Comparison of ENCODE assay signal across 36 cellular contexts in the genomic region with DNA sequence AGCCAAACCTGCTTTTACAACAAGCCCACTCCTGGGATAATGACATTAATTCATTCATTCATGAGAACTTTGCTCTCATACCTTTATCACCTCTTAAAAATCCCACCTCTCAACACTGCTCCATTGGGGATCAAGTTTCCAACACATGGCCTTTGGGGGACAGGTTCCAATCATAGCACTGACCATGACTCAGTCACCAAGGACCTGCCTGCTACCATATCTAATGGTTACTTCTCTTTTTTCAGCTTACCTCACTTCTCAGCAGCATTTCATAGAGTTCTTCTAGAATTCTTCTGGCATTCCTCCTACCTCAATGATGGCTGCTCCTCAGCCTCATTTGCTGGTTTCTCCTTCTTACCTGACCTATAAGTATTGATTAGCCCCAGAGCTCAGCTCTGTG.
"Had no signal": no experiment of that assay in that cellular context is flagged by ENCODE, and none has a peak within 500 bp of the region (broad histone marks: within the 10 kb centered on the region; RNA-seq: fewer than 3 reads in every experiment).

No MANE protein-coding gene starts in this region.

- H3K4me3 ChIP-seq: ascending aorta, cardiac muscle cell had no signal

- DNase-seq: activated B cell treated with CpG ODN at 0.5 μM for 24 hours; activated CD4-positive, alpha-beta memory T cell treated with anti-CD3 and anti-CD28 coated beads for 36 hours; activated CD4-positive, alpha-beta T cell treated with anti-CD3 and anti-CD28 coated beads for 4 hours; activated CD4-positive, alpha-beta T cell treated with anti-CD3 and anti-CD28 coated beads, Interleukin-2, amount 10 ng/mL, durations not matched to agents 24 days and 14 days; activated CD4-positive, alpha-beta T cell treated with anti-CD3 and anti-CD28 coated beads, Interleukin-2, amount 50 U/mL, for 1 hour; activated CD4-positive, alpha-beta T cell treated with anti-CD3 and anti-CD28 coated beads, Interleukin-2, amount 50 U/mL, for 4 hours; activated CD4-positive, CD25-positive, alpha-beta regulatory T cell treated with anti-CD3 and anti-CD28 coated beads, Interleukin-2, amount 50 U/mL, for 72 hours; activated CD8-positive, alpha-beta memory T cell treated with anti-CD3 and anti-CD28 coated beads, Interleukin-2, amount 10 ng/mL, durations not matched to agents 7 days and 5 days; activated CD8-positive, alpha-beta T cell treated with anti-CD3 and anti-CD28 coated beads for 36 hours; activated effector memory CD4-positive, alpha-beta T cell treated with anti-CD3 and anti-CD28 coated beads, Interleukin-2, amount 50 U/mL, for 16 hours; activated gamma-delta T cell treated with Interleukin-2 at 50 U/mL for 16 hours; activated naive CD4-positive, alpha-beta T cell; activated naive CD4-positive, alpha-beta T cell treated with anti-CD3 and anti-CD28 coated beads for 36 hours; activated naive CD4-positive, alpha-beta T cell treated with anti-CD3 and anti-CD28 coated beads, Interleukin-2, amount 50 U/mL, for 16 hours; activated naive CD8-positive, alpha-beta T cell treated with anti-CD3 and anti-CD28 coated beads, Interleukin-2, amount 10 ng/mL, durations not matched to agents 7 days and 5 days; activated naive CD8-positive, alpha-beta T cell treated with anti-CD3 and anti-CD28 coated beads, Interleukin-2, amount 50 U/mL, for 24 hours; activated T-cell treated with anti-CD3 and anti-CD28 coated beads for 4 hours; activated T-cell treated with anti-CD3 and anti-CD28 coated beads, Interleukin-2, amount 50 U/mL, for 1 hour; activated T-cell treated with anti-CD3 and anti-CD28 coated beads, Interleukin-2, amount 50 U/mL, for 4 hours; activated T-cell treated with anti-CD3 and anti-CD28 coated beads, Interleukin-2, amount 50 U/mL, for 72 hours; amygdala; anterior cingulate cortex; caudate nucleus; T-helper 1 cell; T-helper 2 cell; T-helper 9 cell had no signal

- H3K4me1 Mint-ChIP-seq: activated B cell treated with CpG ODN at 0.5 μM for 24 hours; activated CD8-positive, alpha-beta memory T cell treated with anti-CD3 and anti-CD28 coated beads, Interleukin-2, amount 10 ng/mL, durations not matched to agents 7 days and 5 days; activated naive CD8-positive, alpha-beta T cell treated with anti-CD3 and anti-CD28 coated beads, Interleukin-2, amount 10 ng/mL, durations not matched to agents 7 days and 5 days; activated T-helper 17 cell treated with anti-CD3 and anti-CD28 coated beads, Interleukin-2, amount 50 U/mL, for 72 hours; central memory CD8-positive, alpha-beta T cell had no signal

- H3K9me3 ChIP-seq: ascending aorta had no signal

- H3K36me3 Mint-ChIP-seq: activated CD8-positive, alpha-beta memory T cell treated with anti-CD3 and anti-CD28 coated beads, Interleukin-2, amount 10 ng/mL, durations not matched to agents 7 days and 5 days; activated naive CD8-positive, alpha-beta T cell treated with anti-CD3 and anti-CD28 coated beads, Interleukin-2, amount 10 ng/mL, durations not matched to agents 7 days and 5 days; brain had no signal

- H3K4me3 Mint-ChIP-seq: activated B cell treated with CpG ODN at 0.5 μM for 24 hours; activated CD4-positive, alpha-beta memory T cell treated with anti-CD3 and anti-CD28 coated beads for 36 hours; activated CD4-positive, alpha-beta T cell treated with anti-CD3 and anti-CD28 coated beads, Interleukin-2, amount 10 ng/mL, durations not matched to agents 24 days and 14 days; activated CD8-positive, alpha-beta memory T cell treated with anti-CD3 and anti-CD28 coated beads, Interleukin-2, amount 10 ng/mL, durations not matched to agents 7 days and 5 days; activated CD8-positive, alpha-beta T cell treated with anti-CD3 and anti-CD28 coated beads for 36 hours; activated naive CD4-positive, alpha-beta T cell treated with anti-CD3 and anti-CD28 coated beads for 36 hours; activated naive CD8-positive, alpha-beta T cell; activated naive CD8-positive, alpha-beta T cell treated with anti-CD3 and anti-CD28 coated beads, Interleukin-2, amount 10 ng/mL, durations not matched to agents 7 days and 5 days; activated naive CD8-positive, alpha-beta T cell treated with anti-CD3 and anti-CD28 coated beads, Interleukin-2, amount 50 U/mL, for 24 hours; activated T-cell treated with anti-CD3 and anti-CD28 coated beads, Interleukin-2, amount 50 U/mL, for 4 hours; activated T-cell treated with anti-CD3 and anti-CD28 coated beads, Interleukin-2, amount 50 U/mL, for 72 hours; activated T-helper 1 cell treated with anti-CD3 and anti-CD28 coated beads, Interleukin-12 subunit alpha, Interleukin-12 subunit beta, Interleukin-2, Interleukin-4 antibody, amounts not matched to agents 30 ng/mL and 10 ng/mL and 1 ng/mL, durations not matched to agents 14 hours and 24 hours and 36 hours; activated T-helper 17 cell treated with anti-CD3 and anti-CD28 coated beads, Interleukin-2, amount 50 U/mL, for 72 hours; brain; central memory CD8-positive, alpha-beta T cell; T-helper 1 cell treated with Interleukin-12 subunit alpha and Interleukin-12 subunit beta and Interleukin-4 antibody, amounts not matched to agents 30 μg/mL and 1 μg/mL, for 36 hours; T-helper 2 cell treated with Interferon-gamma antibody and Interleukin-4, amounts not matched to agents 5 μg/mL and 100 μg/mL, for 36 hours had no signal

- ATAC-seq: activated CD8-positive, alpha-beta memory T cell treated with anti-CD3 and anti-CD28 coated beads, Interleukin-2, amount 10 ng/mL, durations not matched to agents 7 days and 5 days; activated CD8-positive, alpha-beta T cell treated with anti-CD3 and anti-CD28 coated beads for 36 hours; activated naive CD8-positive, alpha-beta T cell treated with anti-CD3 and anti-CD28 coated beads, Interleukin-2, amount 50 U/mL, for 24 hours; activated T-cell treated with anti-CD3 and anti-CD28 coated beads, Interleukin-2, amount 50 U/mL, for 4 hours; activated T-cell treated with anti-CD3 and anti-CD28 coated beads, Interleukin-2, amount 50 U/mL, for 72 hours; activated T-helper 17 cell treated with anti-CD3 and anti-CD28 coated beads, Interleukin-2, amount 50 U/mL, for 72 hours had no signal

- H3K27ac ChIP-seq: ascending aorta, cardiac muscle cell, VCaP had no signal

- H3K27ac Mint-ChIP-seq: activated B cell treated with CpG ODN at 0.5 μM for 24 hours; activated CD4-positive, alpha-beta memory T cell treated with anti-CD3 and anti-CD28 coated beads for 36 hours; activated CD4-positive, alpha-beta T cell treated with anti-CD3 and anti-CD28 coated beads, Interleukin-2, amount 10 ng/mL, durations not matched to agents 24 days and 14 days; activated CD8-positive, alpha-beta memory T cell treated with anti-CD3 and anti-CD28 coated beads, Interleukin-2, amount 10 ng/mL, durations not matched to agents 7 days and 5 days; activated CD8-positive, alpha-beta T cell treated with anti-CD3 and anti-CD28 coated beads for 36 hours; activated naive CD4-positive, alpha-beta T cell treated with anti-CD3 and anti-CD28 coated beads for 36 hours; activated naive CD8-positive, alpha-beta T cell; activated naive CD8-positive, alpha-beta T cell treated with anti-CD3 and anti-CD28 coated beads, Interleukin-2, amount 10 ng/mL, durations not matched to agents 7 days and 5 days; activated naive CD8-positive, alpha-beta T cell treated with anti-CD3 and anti-CD28 coated beads, Interleukin-2, amount 50 U/mL, for 24 hours; activated T-cell treated with anti-CD3 and anti-CD28 coated beads, Interleukin-2, amount 50 U/mL, for 72 hours; activated T-helper 1 cell treated with anti-CD3 and anti-CD28 coated beads, Interleukin-12 subunit alpha, Interleukin-12 subunit beta, Interleukin-2, Interleukin-4 antibody, amounts not matched to agents 30 ng/mL and 10 ng/mL and 1 ng/mL, durations not matched to agents 14 hours and 24 hours and 36 hours; activated T-helper 17 cell treated with anti-CD3 and anti-CD28 coated beads, Interleukin-2, amount 50 U/mL, for 72 hours; brain; T-helper 1 cell treated with Interleukin-12 subunit alpha and Interleukin-12 subunit beta and Interleukin-4 antibody, amounts not matched to agents 30 μg/mL and 1 μg/mL, for 36 hours; T-helper 2 cell treated with Interferon-gamma antibody and Interleukin-4, amounts not matched to agents 5 μg/mL and 100 μg/mL, for 36 hours had no signal

- H3K27me3 ChIP-seq: ascending aorta, cardiac muscle cell had no signal

- H3K9me3 Mint-ChIP-seq: activated B cell treated with CpG ODN at 0.5 μM for 24 hours; activated CD4-positive, alpha-beta memory T cell treated with anti-CD3 and anti-CD28 coated beads for 36 hours; activated CD4-positive, alpha-beta T cell treated with anti-CD3 and anti-CD28 coated beads, Interleukin-2, amount 10 ng/mL, durations not matched to agents 24 days and 14 days; activated CD8-positive, alpha-beta T cell treated with anti-CD3 and anti-CD28 coated beads for 36 hours; activated naive CD4-positive, alpha-beta T cell treated with anti-CD3 and anti-CD28 coated beads for 36 hours; activated naive CD8-positive, alpha-beta T cell treated with anti-CD3 and anti-CD28 coated beads, Interleukin-2, amount 10 ng/mL, durations not matched to agents 7 days and 5 days; activated naive CD8-positive, alpha-beta T cell treated with anti-CD3 and anti-CD28 coated beads, Interleukin-2, amount 50 U/mL, for 24 hours; activated T-cell treated with anti-CD3 and anti-CD28 coated beads, Interleukin-2, amount 50 U/mL, for 4 hours; activated T-cell treated with anti-CD3 and anti-CD28 coated beads, Interleukin-2, amount 50 U/mL, for 72 hours; activated T-helper 1 cell treated with anti-CD3 and anti-CD28 coated beads, Interleukin-12 subunit alpha, Interleukin-12 subunit beta, Interleukin-2, Interleukin-4 antibody, amounts not matched to agents 30 ng/mL and 10 ng/mL and 1 ng/mL, durations not matched to agents 14 hours and 24 hours and 36 hours; activated T-helper 17 cell treated with anti-CD3 and anti-CD28 coated beads, Interleukin-2, amount 50 U/mL, for 72 hours; central memory CD8-positive, alpha-beta T cell; T-helper 1 cell treated with Interleukin-12 subunit alpha and Interleukin-12 subunit beta and Interleukin-4 antibody, amounts not matched to agents 30 μg/mL and 1 μg/mL, for 36 hours; T-helper 2 cell treated with Interferon-gamma antibody and Interleukin-4, amounts not matched to agents 5 μg/mL and 100 μg/mL, for 36 hours had no signal

- H3K36me3 ChIP-seq: ascending aorta, cardiac muscle cell had no signal

- H3K27me3 Mint-ChIP-seq: brain had no signal
